Comparison of ENCODE assay signal across 8 cellular contexts in genomic region chr6:125791151-125791819, GRCh38. TPM values are rescaled to one million over a fixed set of nuclear protein-coding genes. Genes with fewer than 3 reads are reported as not detected.
A peak's percentile ranks its signal among the peaks of the same experiment; 100 is the strongest.
DNase-seq lines count a peak whose midpoint lies in the region; ATAC-seq and TF ChIP-seq lines count a peak whose summit lies in the region.

No MANE protein-coding gene starts in this region.

- peak overlapping the region; percentile 69 for H3K4me3 ChIP-seq in kidney epithelial cell (ENCODE audit: low read depth, low read length)

- H3K9me3 Mint-ChIP-seq in central memory CD8-positive, alpha-beta T cell: no peaks in the 10 kb centered on the region

- peaks cover 15% of the 10 kb centered on the region for H3K36me3 Mint-ChIP-seq in central memory CD8-positive, alpha-beta T cell (ENCODE audit: insufficient read depth)

- DNase-seq in stimulated activated CD4-positive, alpha-beta T cell treated with anti-CD3 and anti-CD28 coated beads, Interleukin-15, amount 100 ng/mL, for 24 hours: peak; percentile 52
- DNase-seq in stimulated activated CD4-positive, alpha-beta T cell treated with anti-CD3 and anti-CD28 coated beads, Interleukin-12 subunit alpha, Interleukin-12 subunit beta, amount 100 ng/mL, for 4 hours: no peak
- DNase-seq in MV-4-11 (lab: John Stamatoyannopoulos, UW): peak; percentile 46
- DNase-seq in T-helper 2 cell: peak in 4 of 5 experiments; percentile 26 to 83 (median 32)
- peak in 1 of 2 donors; percentile 33 for DNase-seq in central memory CD8-positive, alpha-beta T cell (ENCODE audit: low spot score in 2 of 2)
- no peak for DNase-seq in kidney epithelial cell (ENCODE audit: low read depth)
- DNase-seq in stimulated activated CD4-positive, alpha-beta T cell treated with anti-CD3 and anti-CD28 coated beads, Interleukin-4, amount 100 ng/mL, for 24 hours: peak; percentile 50

- H3K4me1 Mint-ChIP-seq in central memory CD8-positive, alpha-beta T cell: peaks cover 50% of the 10 kb centered on the region

- peak; percentile 29 for ATAC-seq in HG02610 (IDR thresholded peaks at IDR 0.05; ENCODE audit: unreplicated experiment)
- peak; percentile 52 for ATAC-seq in central memory CD8-positive, alpha-beta T cell (replicated peaks; ENCODE audit: extremely low read depth, poor library complexity, severe bottlenecking)

- no peaks in the 10 kb centered on the region for H3K27me3 Mint-ChIP-seq in central memory CD8-positive, alpha-beta T cell

- peak overlapping the region; percentile 95 for H3K4me3 Mint-ChIP-seq in central memory CD8-positive, alpha-beta T cell

- peak; percentile 76 for TF ChIP-seq CTCF in kidney epithelial cell (IDR thresholded peaks at IDR 0.05; ENCODE audit: insufficient read depth, low read length, poor library complexity, severe bottlenecking)

- no peaks in the 10 kb centered on the region for H3K36me3 ChIP-seq in kidney epithelial cell (ENCODE audit: control insufficient read depth, insufficient read depth, low read length)

- no peaks in the 10 kb centered on the region for H3K27me3 ChIP-seq in kidney epithelial cell (ENCODE audit: control insufficient read depth, insufficient read depth, low read length)

- peak overlapping the region; percentile 96 for H3K27ac Mint-ChIP-seq in central memory CD8-positive, alpha-beta T cell (ENCODE audit: low read depth)

RNA-seq across cellular contexts. Expression of gene NCOA7, which starts 0.5 kb away (rescaled TPM):
- 21.1 and 21.8 TPM in 2 replicates for total RNA-seq in kidney epithelial cell

RNA-seq across cellular contexts. Expression of gene HEY2, which starts 41.9 kb away (rescaled TPM):
- total RNA-seq in kidney epithelial cell: 0.25 and 1.7 TPM in 2 replicates

Comparison
In these comparisons a context has a peak if more than half of its experiments do, and no peak if none do; other contexts are left out.
1. DNase-seq: peak in stimulated activated CD4-positive, alpha-beta T cell treated with anti-CD3 and anti-CD28 coated beads, Interleukin-15, amount 100 ng/mL, for 24 hours (single experiment), MV-4-11 (single experiment), T-helper 2 cell (4 of 5) and stimulated activated CD4-positive, alpha-beta T cell treated with anti-CD3 and anti-CD28 coated beads, Interleukin-4, amount 100 ng/mL, for 24 hours (single experiment); none in stimulated activated CD4-positive, alpha-beta T cell treated with anti-CD3 and anti-CD28 coated beads, Interleukin-12 subunit alpha, Interleukin-12 subunit beta, amount 100 ng/mL, for 4 hours (single experiment) and kidney epithelial cell (single experiment).